In genomic region chr3:128286691-128287090, GRCh38 we compare ENCODE assay signal across 17 cellular contexts.
"Had no signal": no experiment of that assay in that cellular context is flagged by ENCODE, and none has a peak within 500 bp of the region (broad histone marks: within the 10 kb centered on the region; RNA-seq: fewer than 3 reads in every experiment).

No MANE protein-coding gene starts in this region.

- H3K27ac Mint-ChIP-seq: activated CD4-positive, alpha-beta memory T cell treated with anti-CD3 and anti-CD28 coated beads, Interleukin-2, amount 10 ng/mL, durations not matched to agents 7 days and 5 days; activated naive CD4-positive, alpha-beta T cell treated with anti-CD3 and anti-CD28 coated beads, Interleukin-2, amount 50 U/mL, for 24 hours; activated T-cell treated with anti-CD3 and anti-CD28 coated beads, Interleukin-2, amount 50 U/mL, for 72 hours; immature natural killer cell had no signal

- H3K9me3 Mint-ChIP-seq: activated CD4-positive, alpha-beta memory T cell treated with anti-CD3 and anti-CD28 coated beads, Interleukin-2, amount 10 ng/mL, durations not matched to agents 7 days and 5 days; immature natural killer cell had no signal

- ATAC-seq: activated T-cell treated with anti-CD3 and anti-CD28 coated beads, Interleukin-2, amount 50 U/mL, for 72 hours; heart right ventricle; psoas muscle; right cardiac atrium; stimulated activated naive CD8-positive, alpha-beta T cell treated with anti-CD3 and anti-CD28 coated beads, Interleukin-15, amount 100 ng/mL, for 72 hours had no signal

- H3K4me3 Mint-ChIP-seq: activated CD4-positive, alpha-beta memory T cell treated with anti-CD3 and anti-CD28 coated beads, Interleukin-2, amount 10 ng/mL, durations not matched to agents 7 days and 5 days; activated naive CD4-positive, alpha-beta T cell treated with anti-CD3 and anti-CD28 coated beads, Interleukin-2, amount 50 U/mL, for 24 hours; activated T-cell treated with anti-CD3 and anti-CD28 coated beads, Interleukin-2, amount 50 U/mL, for 72 hours; immature natural killer cell; stimulated activated naive CD8-positive, alpha-beta T cell treated with anti-CD3 and anti-CD28 coated beads, Interleukin-15, amount 100 ng/mL, for 72 hours had no signal

- FAIRE-seq: bronchial epithelial cell had no signal

- H3K27me3 Mint-ChIP-seq: activated CD4-positive, alpha-beta memory T cell treated with anti-CD3 and anti-CD28 coated beads, Interleukin-2, amount 10 ng/mL, durations not matched to agents 7 days and 5 days; activated naive CD4-positive, alpha-beta T cell treated with anti-CD3 and anti-CD28 coated beads, Interleukin-2, amount 50 U/mL, for 24 hours; stimulated activated naive CD8-positive, alpha-beta T cell treated with anti-CD3 and anti-CD28 coated beads, Interleukin-15, amount 100 ng/mL, for 72 hours had no signal

- H3K4me1 Mint-ChIP-seq: activated CD4-positive, alpha-beta memory T cell treated with anti-CD3 and anti-CD28 coated beads, Interleukin-2, amount 10 ng/mL, durations not matched to agents 7 days and 5 days; immature natural killer cell had no signal

- DNase-seq: activated CD4-positive, alpha-beta memory T cell treated with anti-CD3 and anti-CD28 coated beads, Interleukin-2, amount 10 ng/mL, durations not matched to agents 7 days and 5 days; activated CD4-positive, alpha-beta T cell treated with anti-CD3 and anti-CD28 coated beads for 4 hours; activated gamma-delta T cell; activated T-cell treated with anti-CD3 and anti-CD28 coated beads, Interleukin-2, amount 50 U/mL, for 72 hours; effector CD4-positive, alpha-beta T cell; immature natural killer cell; kidney glomerular epithelial cell; left ventricle myocardium inferior; mammary epithelial cell; psoas muscle; right cardiac atrium; stimulated activated CD4-positive, alpha-beta T cell treated with anti-CD3 and anti-CD28 coated beads, Interleukin-2, amount 100 ng/mL, for 24 hours; transverse colon had no signal
